In genomic region chr12:133080619-133081407, GRCh38 we compare ENCODE assay signal across 8 cellular contexts. TPM values are rescaled to one million over a fixed set of nuclear protein-coding genes. Genes with fewer than 3 reads are reported as not detected.
DNase-seq lines count a peak whose midpoint lies in the region; ATAC-seq and TF ChIP-seq lines count a peak whose summit lies in the region.

ZNF140 (plus strand) TSS chr12:133080923; CDS start chr12:133081321, 398 bp downstream.

- peaks cover 2% of the 10 kb centered on the region for H3K4me1 ChIP-seq in NT2/D1 (ENCODE audit: insufficient read depth, insufficient read length)

- peak; percentile 16 for TF ChIP-seq CTCF in epithelial cell of proximal tubule (conservative IDR thresholded peaks at IDR 0.05; ENCODE audit: low read depth, low read length)

- peak within 1 kb of the TSS; percentile 82 for H3K9ac ChIP-seq in NT2/D1 (ENCODE audit: insufficient read length, low read depth)

- in situ Hi-C loops in Caki2 (cut with HindIII; ENCODE audit: low pct_unique_long_range_greater_than_20kb, low sequenced_read_pairs), result no loop called here

- peaks cover 66% of the 10 kb centered on the region for H3K9me3 ChIP-seq in NT2/D1 (ENCODE audit: insufficient read depth, low read length)

- ATAC-seq in GM19463 (IDR thresholded peaks at IDR 0.05; ENCODE audit: unreplicated experiment), result peak; percentile 64

- no peaks in the 10 kb centered on the region for H3K27me3 ChIP-seq in NT2/D1 (ENCODE audit: insufficient read depth, insufficient read length)

- H3K4me3 ChIP-seq in NT2/D1 (ENCODE audit: insufficient read length, low read depth), result peak within 1 kb of the TSS; percentile 82
- H3K4me3 ChIP-seq in epithelial cell of proximal tubule (ENCODE audit: low read depth, low read length), result peak within 1 kb of the TSS; percentile 81

- DNase-seq in Caki2 (ENCODE audit: low read depth), result peak; percentile 96
- peak; percentile 60 for DNase-seq in HPDE6-E6E7 (ENCODE audit: extremely low spot score)
- DNase-seq in NT2/D1 (ENCODE audit: low read depth, low spot score), result peak; percentile 97
- peak; percentile 93 for DNase-seq in activated CD8-positive, alpha-beta memory T cell treated with anti-CD3 and anti-CD28 coated beads, Interleukin-2, amount 50 U/mL, for 4 hours
- DNase-seq in epithelial cell of proximal tubule (ENCODE audit: low read depth), result peak; percentile 80
- DNase-seq in mucosa of gallbladder (ENCODE audit: low spot score), result peak; percentile 97
- peak; percentile 86 to 90 for DNase-seq in stimulated activated CD8-positive, alpha-beta memory T cell treated with anti-CD3 and anti-CD28 coated beads, Interleukin-4, amount 100 ng/mL, for 4 hours (ENCODE audit: low read depth in 2 of 2, low spot score in 1 of 2)

- H3K36me3 ChIP-seq in NT2/D1 (ENCODE audit: insufficient read depth, insufficient read length, low read length), result peaks cover 43% of the 10 kb centered on the region

RNA-seq across cellular contexts. Expression of gene ZNF140, which starts in this region (rescaled TPM):
- total RNA-seq in Caki2 (2014; rRNA removed; shearing (Covaris generic); ENCODE audit: low replicate concordance), result 8.6 and 14.1 TPM in 2 replicates
- total RNA-seq in epithelial cell of proximal tubule, result 9.0 and 9.5 TPM in 2 replicates
- total RNA-seq in mucosa of gallbladder, result 17.5 TPM

Comparison
In these comparisons a context has a peak if more than half of its experiments do, and no peak if none do; other contexts are left out.
1. Peak in every context shown above with its lines: DNase-seq, ATAC-seq and H3K4me3 ChIP-seq.